ENCODE assay signal across 8 cellular contexts in the genomic region with DNA sequence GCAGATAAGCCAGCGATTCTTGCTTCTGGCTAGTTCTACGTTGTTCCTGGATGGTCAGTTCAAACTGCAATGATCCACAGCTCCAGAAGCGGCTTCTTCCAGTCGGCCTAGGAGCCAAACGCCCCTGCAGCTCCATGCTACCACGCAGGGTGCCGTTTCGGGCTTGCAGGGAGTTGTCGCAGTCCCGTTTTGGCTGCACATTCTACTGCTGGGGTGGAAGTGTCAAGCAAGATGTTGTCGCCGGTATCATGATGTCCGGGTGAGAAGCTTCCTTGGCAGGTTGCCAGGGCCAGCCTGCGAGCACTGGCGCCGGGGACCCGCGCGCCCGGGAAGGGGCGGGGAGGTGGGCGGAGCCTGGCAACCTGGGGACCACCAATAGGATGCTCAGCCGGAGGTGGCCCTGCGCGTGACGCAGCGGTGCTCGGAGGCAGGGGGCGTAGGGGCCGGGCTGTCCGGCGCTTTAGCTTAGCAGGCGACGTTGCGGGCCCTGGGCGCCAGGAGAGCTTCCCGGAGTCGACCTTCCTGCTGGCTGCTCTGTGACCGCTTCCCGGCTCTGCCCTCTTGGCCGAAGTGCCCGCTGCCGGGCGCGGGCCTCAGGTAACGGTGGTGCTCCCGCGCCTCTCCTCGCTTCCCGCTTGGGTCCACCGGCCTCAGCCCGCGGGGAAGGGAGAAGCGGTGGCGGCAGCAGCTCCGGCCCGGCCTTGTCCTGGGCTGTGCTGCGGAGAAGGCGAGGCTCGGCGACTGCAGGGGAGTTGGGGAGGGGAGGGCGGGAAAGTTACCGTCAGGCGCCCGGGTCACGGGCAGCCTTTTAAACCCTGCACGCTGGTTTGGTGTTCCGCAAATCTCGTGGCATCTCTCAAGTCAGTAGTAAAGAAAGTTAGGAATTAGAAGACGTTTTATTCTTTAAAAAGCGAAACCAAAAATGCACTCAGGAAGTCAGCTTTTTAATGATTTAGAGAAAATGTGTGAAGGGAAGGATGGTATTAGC. TPM values are rescaled to one million over a fixed set of nuclear protein-coding genes. Genes with fewer than 3 reads are reported as not detected.
A peak's percentile ranks its signal among the peaks of the same experiment; 100 is the strongest.
DNase-seq lines count a peak whose midpoint lies in the region; FAIRE-seq and TF ChIP-seq lines count a peak whose summit lies in the region.

A gene (plus strand): TSS at position 458 of the 988 bp plus-strand sequence. CDS start 8,888 bp downstream, outside the sequence.

- TF ChIP-seq EP300 in suprapubic skin (IDR thresholded peaks at IDR 0.05), result no peak

- H3K9me2 ChIP-seq in MM.1S (replicated peaks; ENCODE audit: insufficient read depth, low read length), result no peaks in the 10 kb centered on the region

- TF ChIP-seq POLR2A in suprapubic skin (IDR thresholded peaks at IDR 0.05), result peak in 1 of 2 donors; percentile 88

- no peaks in the 10 kb centered on the region for H3K9me3 ChIP-seq in H9 (ENCODE audit: control insufficient read depth, low read depth, low read length)
- H3K9me3 ChIP-seq in MM.1S (replicated peaks; ENCODE audit: insufficient read depth, low read length), result no peaks in the 10 kb centered on the region
- H3K9me3 ChIP-seq in suprapubic skin, result no peaks in the 10 kb centered on the region

- H2BK20ac ChIP-seq in H9 (ENCODE audit: low read depth, low read length, poor library complexity, severe bottlenecking), result no peak within 1 kb of the TSS

- H3K18ac ChIP-seq in H9 (ENCODE audit: insufficient read length, low read depth, low read length), result peak within 1 kb of the TSS; percentile 28

- H3K14ac ChIP-seq in H9 (ENCODE audit: insufficient read depth, low read length), result peak within 1 kb of the TSS; percentile 53

- no peaks in the 10 kb centered on the region for H3K79me1 ChIP-seq in H9 (ENCODE audit: insufficient read depth, low read depth, low read length, poor library complexity, severe bottlenecking)

- no peak within 1 kb of the TSS for H3T11ph ChIP-seq in H9 (ENCODE audit: low read length)

- H3K27me3 ChIP-seq in H9 (ENCODE audit: insufficient read depth, low read length) (peaks cover 45% of the 10 kb centered on the region), MM.1S (replicated peaks; ENCODE audit: insufficient read depth, low read length) (no peaks in the 10 kb centered on the region), suprapubic skin (no peaks in the 10 kb centered on the region)

- H3K9ac ChIP-seq in H9 (ENCODE audit: extremely low read depth, insufficient read length, low read length) (peak within 1 kb of the TSS; percentile 17), MM.1S (ENCODE audit: low read length) (peak within 1 kb of the TSS; percentile 85)

- H3F3A ChIP-seq in MM.1S (ENCODE audit: insufficient read depth, low read length), result peaks cover 20% of the 10 kb centered on the region

- H4K20me1 ChIP-seq in H9 (ENCODE audit: control insufficient read depth, insufficient read depth, insufficient read length) (no peaks in the 10 kb centered on the region), MM.1S (ENCODE audit: insufficient read depth, low read length) (no peaks in the 10 kb centered on the region)

- H3K36me3 Mint-ChIP-seq in H9 (ENCODE audit: insufficient read depth in 1 of 3, low read depth in 3 of 3), result peaks cover 0 to 4% (median 0%) of the 10 kb centered on the region in 3 experiments; a peak in 1 of 7 replicates

- no peak within 1 kb of the TSS for H2BK15ac ChIP-seq in H9 (ENCODE audit: low read depth, low read length)

- no peak within 1 kb of the TSS for H3K27ac Mint-ChIP-seq in H9

- H3K4me3 Mint-ChIP-seq in H9, result peak within 1 kb of the TSS; percentile 77 to 86

- no peaks in the 10 kb centered on the region for H3K79me2 ChIP-seq in H9 (ENCODE audit: insufficient read depth, low read length)
- H3K79me2 ChIP-seq in MM.1S (ENCODE audit: low read length), result peaks cover 36% of the 10 kb centered on the region

- peak; percentile 28; the same call in 1 of the 3 replicates for TF ChIP-seq CTCF in H9 (conservative IDR thresholded peaks at IDR 0.05)
- peak; percentile 21; the same call in 1 of the 2 replicates for TF ChIP-seq CTCF in MM.1S (IDR thresholded peaks at IDR 0.05; ENCODE audit: low read length)
- TF ChIP-seq CTCF in suprapubic skin (IDR thresholded peaks at IDR 0.05), result no peak

- H3K27ac ChIP-seq in H9 (ENCODE audit: insufficient read length, low read depth, low read length) (no peak within 1 kb of the TSS), MM.1S (ENCODE audit: low read length) (peak within 1 kb of the TSS; percentile 84), suprapubic skin (peak within 1 kb of the TSS; percentile 90)

- H4K91ac ChIP-seq in H9 (ENCODE audit: insufficient read length, low read depth, low read length), result no peak within 1 kb of the TSS

- peak; percentile 73 for DNase-seq in GF-D8 (lab: John Stamatoyannopoulos, UW)
- peak; percentile 97 for DNase-seq in H9
- peak; percentile 98 for DNase-seq in MM.1S
- peak; percentile 88 for DNase-seq in SK-MEL-5 (ENCODE audit: low read depth, low spot score)
- peak; percentile 91 for DNase-seq in activated naive CD4-positive, alpha-beta T cell treated with Interleukin-2 at 50 U/mL for 16 hours
- DNase-seq in frontal cortex (ENCODE audit: low spot score in 2 of 2), result peak; percentile 82 to 89
- DNase-seq in nucleus accumbens (lab: John Stamatoyannopoulos, UW), result peak; percentile 53 to 96 (median 89)
- peak; percentile 96 to 97 for DNase-seq in suprapubic skin (ENCODE audit: low spot score in 2 of 2)

- H3K4me2 ChIP-seq in H9 (ENCODE audit: insufficient read depth, insufficient read length, low read length) (peak within 1 kb of the TSS; percentile 82), MM.1S (ENCODE audit: low read depth, low read length) (peak within 1 kb of the TSS; percentile 96)

- in situ Hi-C loops in SK-MEL-5 (cut with HindIII; ENCODE audit: low pct_unique_long_range_greater_than_20kb, low sequenced_read_pairs), result no loop called here

- no CpG with 5 or more reads among the region's 71 CpGs for WGBS in H9 (ENCODE audit: extremely low coverage, insufficient read length, low lambda C conversion rate)
- WGBS in suprapubic skin, result 0% methylated on average over 34 of the region's 71 CpGs

- no peak for FAIRE-seq in frontal cortex (lab: Jason Lieb, UNC)

- no peak within 1 kb of the TSS for H2BK120ac ChIP-seq in H9 (ENCODE audit: low read depth, low read length, poor library complexity, severe bottlenecking)

- H3K23me2 ChIP-seq in H9 (ENCODE audit: insufficient read length, low read depth, low read length, poor library complexity, severe bottlenecking), result peaks cover 3% of the 10 kb centered on the region

- no peaks in the 10 kb centered on the region for H3K4me1 ChIP-seq in H9 (ENCODE audit: insufficient read depth, low read length)
- H3K4me1 ChIP-seq in MM.1S (ENCODE audit: low read length), result peaks cover 13% of the 10 kb centered on the region
- H3K4me1 ChIP-seq in suprapubic skin, result peaks cover 18% of the 10 kb centered on the region

- H2AFZ ChIP-seq in H9 (ENCODE audit: low read length), result peak within 1 kb of the TSS; percentile 59
- H2AFZ ChIP-seq in MM.1S (ENCODE audit: low read length), result peak within 1 kb of the TSS; percentile 94

- no peak within 1 kb of the TSS for H3K23ac ChIP-seq in H9 (ENCODE audit: insufficient read length, low read depth, low read length)

- no peak within 1 kb of the TSS for H2BK5ac ChIP-seq in H9 (ENCODE audit: insufficient read length, low read length)

- no peak within 1 kb of the TSS for H4K5ac ChIP-seq in H9 (ENCODE audit: insufficient read length, low read depth, low read length)

- H3K4me3 ChIP-seq in MM.1S (ENCODE audit: low read length) (peak within 1 kb of the TSS; percentile 84), suprapubic skin (peak within 1 kb of the TSS; percentile 72)

- H3K4me1 Mint-ChIP-seq in H9, result peaks cover 28 to 30% of the 10 kb centered on the region in 2 experiments

- no peak within 1 kb of the TSS for H2AK5ac ChIP-seq in H9 (ENCODE audit: insufficient read length, low read length)

- H4K8ac ChIP-seq in H9 (replicated peaks; ENCODE audit: insufficient read length, low read depth, low read length), result no peak within 1 kb of the TSS

- peaks cover 80% of the 10 kb centered on the region for H3K27me3 Mint-ChIP-seq in H9 (ENCODE audit: low read depth)

- peaks cover 0 to 5% of the 10 kb centered on the region in 2 experiments; a peak in 2 of 5 replicates for H3K9me3 Mint-ChIP-seq in H9

- H3K36me3 ChIP-seq in MM.1S (replicated peaks; ENCODE audit: insufficient read depth, low read length) (no peaks in the 10 kb centered on the region), suprapubic skin (no peaks in the 10 kb centered on the region)

- no peak within 1 kb of the TSS for H3K4ac ChIP-seq in H9 (ENCODE audit: low read depth, low read length)

- H2BK12ac ChIP-seq in H9 (ENCODE audit: insufficient read length, low read depth, low read length), result no peak within 1 kb of the TSS

- no peak within 1 kb of the TSS for H3K56ac ChIP-seq in H9 (ENCODE audit: insufficient read length, low read depth, low read length)

RNA-seq across cellular contexts. Expression of the gene that starts here (rescaled TPM):
- 7.5 and 8.8 TPM in 2 replicates for total RNA-seq in H9 (2021)
- total RNA-seq in SK-MEL-5 (2014; rRNA removed; shearing (Covaris generic)), result 37.1 and 42.9 TPM in 2 replicates
- polyA plus RNA-seq in SK-MEL-5 (2015; cell fraction: cytosol; rRNA removed), result 35.3 and 43.1 TPM in 2 replicates
- polyA plus RNA-seq in SK-MEL-5 (2015; cell fraction: nucleus; rRNA removed), result 18.2 and 29.5 TPM in 2 replicates
- 15.9 TPM for total RNA-seq in frontal cortex
- 10 to 100 TPM; 13.7 to 39.9 (median 23.1) TPM for total RNA-seq in suprapubic skin

Comparison
In these comparisons a context has a peak if more than half of its experiments do, and no peak if none do; other contexts are left out.
1. CTCF ChIP-seq: peak in H9 (single experiment) and MM.1S (single experiment); none in suprapubic skin (0 of 2).
2. Peak in every context shown above with its lines, with median percentiles within 50 percentile points of each other: DNase-seq.